In genomic region chr20:15163632-15164031, GRCh38 we compare ENCODE assay signal across 1 cellular context.
A peak's percentile ranks its signal among the peaks of the same experiment; 100 is the strongest.
TF ChIP-seq lines count a peak whose summit lies in the region.

No MANE protein-coding gene starts in this region.

TF ChIP-seq in HepG2, 621 proteins besides CTCF, POLR2A, EP300 and RAD21 (continued from another document):
- TF ChIP-seq ZNF609 (CRISPR knock-in tag; IDR thresholded peaks at IDR 0.05; ENCODE audit: borderline replicate concordance) = no peak
- no peak for TF ChIP-seq PHF21A (CRISPR knock-in tag; IDR thresholded peaks at IDR 0.05)
- TF ChIP-seq KAT8 (CRISPR knock-in tag; IDR thresholded peaks at IDR 0.05) = no peak
- no peak for TF ChIP-seq ZNF562 (CRISPR knock-in tag; IDR thresholded peaks at IDR 0.05; ENCODE audit: borderline replicate concordance)
- no peak for TF ChIP-seq PITX1 (CRISPR knock-in tag; IDR thresholded peaks at IDR 0.05)
- TF ChIP-seq SAP130 (CRISPR knock-in tag; IDR thresholded peaks at IDR 0.05; ENCODE audit: low read depth) = no peak
- TF ChIP-seq NFKBIZ (CRISPR knock-in tag; IDR thresholded peaks at IDR 0.05) = no peak
- TF ChIP-seq NFE2L2 (IDR thresholded peaks at IDR 0.05; ENCODE audit: low read length) = peak; percentile 95
- TF ChIP-seq FOXA1 (IDR thresholded peaks at IDR 0.05) = no peak
- TF ChIP-seq FOXA1 (CRISPR knock-in tag; IDR thresholded peaks at IDR 0.05) = no peak
- no peak for TF ChIP-seq THYN1 (CRISPR knock-in tag; IDR thresholded peaks at IDR 0.05; ENCODE audit: borderline replicate concordance, low read depth)
- TF ChIP-seq, protein P1, sequence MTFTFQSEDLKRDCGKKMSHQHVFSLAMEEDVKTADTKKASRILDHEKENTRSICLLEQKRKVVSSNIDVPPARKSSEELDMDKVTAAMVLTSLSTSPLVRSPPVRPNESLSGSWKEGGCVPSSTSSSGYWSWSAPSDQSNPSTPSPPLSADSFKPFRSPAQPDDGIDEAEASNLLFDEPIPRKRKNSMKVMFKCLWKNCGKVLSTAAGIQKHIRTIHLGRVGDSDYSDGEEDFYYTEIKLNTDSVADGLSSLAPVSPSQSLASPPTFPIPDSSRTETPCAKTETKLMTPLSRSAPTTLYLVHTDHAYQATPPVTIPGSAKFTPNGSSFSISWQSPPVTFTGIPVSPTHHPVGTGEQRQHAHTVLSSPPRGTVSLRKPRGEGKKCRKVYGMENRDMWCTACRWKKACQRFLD (CRISPR knock-in tag; IDR thresholded peaks at IDR 0.05; ENCODE audit: borderline replicate concordance) = no peak
- TF ChIP-seq STAG1 (CRISPR knock-in tag; IDR thresholded peaks at IDR 0.05) = no peak
- TF ChIP-seq HMG20B (CRISPR knock-in tag; conservative IDR thresholded peaks at IDR 0.05) = no peak
- TF ChIP-seq ZNF879 (CRISPR knock-in tag; IDR thresholded peaks at IDR 0.05) = no peak
- no peak for TF ChIP-seq ZGPAT (CRISPR knock-in tag; IDR thresholded peaks at IDR 0.05)
- no peak for TF ChIP-seq PHF20 (CRISPR knock-in tag; IDR thresholded peaks at IDR 0.05)
- no peak for TF ChIP-seq ZNF256 (CRISPR knock-in tag; conservative IDR thresholded peaks at IDR 0.05)
- peak; percentile 97 for TF ChIP-seq MAFF (IDR thresholded peaks at IDR 0.05; ENCODE audit: low read depth, low read length)
- TF ChIP-seq ZNF724P (CRISPR knock-in tag; IDR thresholded peaks at IDR 0.05; ENCODE audit: borderline replicate concordance) = no peak
- TF ChIP-seq FOXC1 (CRISPR knock-in tag; IDR thresholded peaks at IDR 0.05; ENCODE audit: borderline replicate concordance) = no peak
- TF ChIP-seq, protein P2, sequence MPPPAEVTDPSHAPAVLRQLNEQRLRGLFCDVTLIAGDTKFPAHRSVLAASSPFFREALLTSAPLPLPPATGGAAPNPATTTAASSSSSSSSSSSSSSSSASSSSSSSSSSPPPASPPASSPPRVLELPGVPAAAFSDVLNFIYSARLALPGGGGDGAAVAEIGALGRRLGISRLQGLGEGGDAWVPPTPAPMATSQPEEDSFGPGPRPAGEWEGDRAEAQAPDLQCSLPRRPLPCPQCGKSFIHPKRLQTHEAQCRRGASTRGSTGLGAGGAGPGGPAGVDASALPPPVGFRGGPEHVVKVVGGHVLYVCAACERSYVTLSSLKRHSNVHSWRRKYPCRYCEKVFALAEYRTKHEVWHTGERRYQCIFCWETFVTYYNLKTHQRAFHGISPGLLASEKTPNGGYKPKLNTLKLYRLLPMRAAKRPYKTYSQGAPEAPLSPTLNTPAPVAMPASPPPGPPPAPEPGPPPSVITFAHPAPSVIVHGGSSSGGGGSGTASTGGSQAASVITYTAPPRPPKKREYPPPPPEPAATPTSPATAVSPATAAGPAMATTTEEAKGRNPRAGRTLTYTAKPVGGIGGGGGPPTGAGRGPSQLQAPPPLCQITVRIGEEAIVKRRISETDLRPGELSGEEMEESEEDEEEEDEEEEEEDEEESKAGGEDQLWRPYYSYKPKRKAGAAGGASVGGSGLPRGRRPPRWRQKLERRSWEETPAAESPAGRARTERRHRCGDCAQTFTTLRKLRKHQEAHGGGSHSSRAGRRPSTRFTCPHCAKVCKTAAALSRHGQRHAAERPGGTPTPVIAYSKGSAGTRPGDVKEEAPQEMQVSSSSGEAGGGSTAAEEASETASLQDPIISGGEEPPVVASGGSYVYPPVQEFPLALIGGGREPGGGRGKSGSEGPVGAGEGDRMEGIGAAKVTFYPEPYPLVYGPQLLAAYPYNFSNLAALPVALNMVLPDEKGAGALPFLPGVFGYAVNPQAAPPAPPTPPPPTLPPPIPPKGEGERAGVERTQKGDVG (CRISPR knock-in tag; IDR thresholded peaks at IDR 0.05; ENCODE audit: borderline replicate concordance) = no peak
- no peak for TF ChIP-seq EED (CRISPR knock-in tag; IDR thresholded peaks at IDR 0.05)
- TF ChIP-seq WIZ (CRISPR knock-in tag; IDR thresholded peaks at IDR 0.05) = no peak
- no peak for TF ChIP-seq PTBP1 (IDR thresholded peaks at IDR 0.05; ENCODE audit: low read depth, low read length, poor library complexity, severe bottlenecking)
- TF ChIP-seq ZFP37 (CRISPR knock-in tag; IDR thresholded peaks at IDR 0.05; ENCODE audit: borderline replicate concordance) = no peak
- TF ChIP-seq PRDM4 (CRISPR knock-in tag; IDR thresholded peaks at IDR 0.05; ENCODE audit: borderline replicate concordance) = no peak
- TF ChIP-seq MAFK (conservative IDR thresholded peaks at IDR 0.05 in 1 of 2, IDR thresholded peaks at IDR 0.05 in 1 of 2; ENCODE audit: low read length in 2 of 2) = peak; percentile 97 to 98
- no peak for TF ChIP-seq ZNF7 (CRISPR knock-in tag; IDR thresholded peaks at IDR 0.05)
- TF ChIP-seq, protein P3, sequence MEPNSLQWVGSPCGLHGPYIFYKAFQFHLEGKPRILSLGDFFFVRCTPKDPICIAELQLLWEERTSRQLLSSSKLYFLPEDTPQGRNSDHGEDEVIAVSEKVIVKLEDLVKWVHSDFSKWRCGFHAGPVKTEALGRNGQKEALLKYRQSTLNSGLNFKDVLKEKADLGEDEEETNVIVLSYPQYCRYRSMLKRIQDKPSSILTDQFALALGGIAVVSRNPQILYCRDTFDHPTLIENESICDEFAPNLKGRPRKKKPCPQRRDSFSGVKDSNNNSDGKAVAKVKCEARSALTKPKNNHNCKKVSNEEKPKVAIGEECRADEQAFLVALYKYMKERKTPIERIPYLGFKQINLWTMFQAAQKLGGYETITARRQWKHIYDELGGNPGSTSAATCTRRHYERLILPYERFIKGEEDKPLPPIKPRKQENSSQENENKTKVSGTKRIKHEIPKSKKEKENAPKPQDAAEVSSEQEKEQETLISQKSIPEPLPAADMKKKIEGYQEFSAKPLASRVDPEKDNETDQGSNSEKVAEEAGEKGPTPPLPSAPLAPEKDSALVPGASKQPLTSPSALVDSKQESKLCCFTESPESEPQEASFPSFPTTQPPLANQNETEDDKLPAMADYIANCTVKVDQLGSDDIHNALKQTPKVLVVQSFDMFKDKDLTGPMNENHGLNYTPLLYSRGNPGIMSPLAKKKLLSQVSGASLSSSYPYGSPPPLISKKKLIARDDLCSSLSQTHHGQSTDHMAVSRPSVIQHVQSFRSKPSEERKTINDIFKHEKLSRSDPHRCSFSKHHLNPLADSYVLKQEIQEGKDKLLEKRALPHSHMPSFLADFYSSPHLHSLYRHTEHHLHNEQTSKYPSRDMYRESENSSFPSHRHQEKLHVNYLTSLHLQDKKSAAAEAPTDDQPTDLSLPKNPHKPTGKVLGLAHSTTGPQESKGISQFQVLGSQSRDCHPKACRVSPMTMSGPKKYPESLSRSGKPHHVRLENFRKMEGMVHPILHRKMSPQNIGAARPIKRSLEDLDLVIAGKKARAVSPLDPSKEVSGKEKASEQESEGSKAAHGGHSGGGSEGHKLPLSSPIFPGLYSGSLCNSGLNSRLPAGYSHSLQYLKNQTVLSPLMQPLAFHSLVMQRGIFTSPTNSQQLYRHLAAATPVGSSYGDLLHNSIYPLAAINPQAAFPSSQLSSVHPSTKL (CRISPR knock-in tag; IDR thresholded peaks at IDR 0.05) = 0 out of 2 replicates have a peak, but pooled peaks have one; percentile 25
